8 cellular contexts compared by ENCODE assay signal in genomic region chr17:43211480-43212402, GRCh38. TPM values are rescaled to one million over a fixed set of nuclear protein-coding genes. Genes with fewer than 3 reads are reported as not detected.
DNase-seq lines count a peak whose midpoint lies in the region; ATAC-seq and TF ChIP-seq lines count a peak whose summit lies in the region.

Gene TMEM106A (plus strand): TSS chr17:43211875. CDS start chr17:43213042, 1,167 bp downstream.

- H3K4me3 ChIP-seq in H7 (ENCODE audit: insufficient read depth, low read depth, low read length) (peak within 1 kb of the TSS; percentile 61), ectodermal cell (ENCODE audit: insufficient read depth, low read depth, low read length) (peak within 1 kb of the TSS; percentile 67), lung (peak within 1 kb of the TSS; percentile 61)

- WGBS in ectodermal cell, 2 experiments = 3% methylated on average over 54 of the region's 54 CpGs
- WGBS in lung, 2 donors = 0 to 1% methylated on average over 54 of the region's 54 CpGs

- H3K4me1 Mint-ChIP-seq in activated CD4-positive, alpha-beta memory T cell treated with anti-CD3 and anti-CD28 coated beads for 36 hours (ENCODE audit: low read depth) = peaks cover 27% of the 10 kb centered on the region

- peak within 1 kb of the TSS; percentile 82 for H3K27ac Mint-ChIP-seq in activated CD4-positive, alpha-beta memory T cell treated with anti-CD3 and anti-CD28 coated beads for 36 hours

- H3K27me3 Mint-ChIP-seq in activated CD4-positive, alpha-beta memory T cell treated with anti-CD3 and anti-CD28 coated beads for 36 hours = no peaks in the 10 kb centered on the region

- peak; percentile 87 for ATAC-seq in lung (ENCODE audit: insufficient read depth, low FRiP score)

- POLR2A ChIA-PET in activated CD4-positive, alpha-beta memory T cell treated with anti-CD3 and anti-CD28 coated beads for 36 hours (lab: Charles Lee) = interaction anchor here (0.7 to 4.5 kb wide), 9 partner anchors 12 to 190 kb away, joined by 3 to 64 read pairs (median 4); partner anchors contain the start of genes BRCA1, NBR1 and VAT1

- H3K27ac ChIP-seq in ectodermal cell (ENCODE audit: insufficient read depth, low read depth, low read length, poor library complexity, severe bottlenecking) (peak within 1 kb of the TSS; percentile 26), lung (ENCODE audit: low read depth in 1 of 2, low read length in 1 of 2) (peak within 1 kb of the TSS; percentile 66 to 93)

- H3K4me1 ChIP-seq in ectodermal cell (ENCODE audit: control insufficient read depth, insufficient read depth, low read length) (peaks cover 6% of the 10 kb centered on the region), lung (ENCODE audit: control insufficient read depth in 2 of 2, insufficient read depth in 2 of 2, low read length in 2 of 2) (peaks cover 2 to 3% of the 10 kb centered on the region in 2 donors)

- peaks cover 30% of the 10 kb centered on the region for H3K36me3 Mint-ChIP-seq in activated CD4-positive, alpha-beta memory T cell treated with anti-CD3 and anti-CD28 coated beads for 36 hours

- peak; percentile 49 for DNase-seq in GM04503 (ENCODE audit: low read depth)
- peak; percentile 97 for DNase-seq in H7
- DNase-seq in NCI-H1105 treated with DMSO at 0.1 percent for 48 hours (lab: John Stamatoyannopoulos, UW) = peak; percentile 60
- DNase-seq in activated CD4-positive, alpha-beta memory T cell treated with anti-CD3 and anti-CD28 coated beads for 36 hours = peak; percentile 85
- DNase-seq in lung (ENCODE audit: low spot score) = peak; percentile 80
- peak; percentile 46 to 71 (median 48) for DNase-seq in stimulated activated CD4-positive, alpha-beta T cell treated with anti-CD3 and anti-CD28 coated beads, TNF-alpha, amount 100 ng/mL, for 48 hours (ENCODE audit: low read depth in 3 of 3)
- no peak for DNase-seq in SK-N-DZ (ENCODE audit: low spot score)

- no peaks in the 10 kb centered on the region for H3K27me3 ChIP-seq in H7 (ENCODE audit: control insufficient read depth, insufficient read depth, low read length)
- H3K27me3 ChIP-seq in ectodermal cell (ENCODE audit: control insufficient read depth, insufficient read depth, low read length, poor library complexity, severe bottlenecking) = no peaks in the 10 kb centered on the region
- H3K27me3 ChIP-seq in lung (ENCODE audit: control insufficient read depth, insufficient read depth) = no peaks in the 10 kb centered on the region

- peaks cover 1% of the 10 kb centered on the region; the same call in 1 of the 2 replicates for H3K36me3 ChIP-seq in H7 (replicated peaks; ENCODE audit: control insufficient read depth, insufficient read depth, low read length)
- H3K36me3 ChIP-seq in ectodermal cell (ENCODE audit: control insufficient read depth, insufficient read depth, low read length) = peaks cover 9% of the 10 kb centered on the region
- peaks cover 8 to 20% of the 10 kb centered on the region in 2 donors for H3K36me3 ChIP-seq in lung (ENCODE audit: control insufficient read depth in 2 of 2, insufficient read depth in 2 of 2, low read length in 2 of 2)

- TF ChIP-seq CTCF in lung (IDR thresholded peaks at IDR 0.05; ENCODE audit: control extremely low read depth, extremely low read depth) = no peak

- intact Hi-C loops in activated CD4-positive, alpha-beta memory T cell treated with anti-CD3 and anti-CD28 coated beads for 36 hours (cut with micrococcal nuclease) = loop anchor here (1.0 to 10.0 kb wide), 5 partner anchors 40 to 273 kb away; partner anchors contain the start of genes BRCA1, DHX8, NBR1 and VAT1

- H3K9me3 Mint-ChIP-seq in activated CD4-positive, alpha-beta memory T cell treated with anti-CD3 and anti-CD28 coated beads for 36 hours = no peaks in the 10 kb centered on the region

- H3K4me3 Mint-ChIP-seq in activated CD4-positive, alpha-beta memory T cell treated with anti-CD3 and anti-CD28 coated beads for 36 hours = peak within 1 kb of the TSS; percentile 88

- CTCF ChIA-PET in activated CD4-positive, alpha-beta memory T cell treated with anti-CD3 and anti-CD28 coated beads for 36 hours (lab: Charles Lee) = interaction anchor here (0.7 to 2.3 kb wide), 7 partner anchors 9 to 104 kb away, joined by 3 to 9 read pairs (median 4); partner anchors contain the start of genes BRCA1 and NBR1

- H3K9me3 ChIP-seq in ectodermal cell (ENCODE audit: control insufficient read depth, low read length) (no peaks in the 10 kb centered on the region), lung (ENCODE audit: control insufficient read depth in 2 of 2, insufficient read depth in 1 of 2, low read length in 1 of 2) (no peaks in the 10 kb centered on the region)

RNA-seq across cellular contexts. Expression of gene TMEM106A, which starts in this region (rescaled TPM):
- 0.96 and 1.7 TPM in 2 replicates for total RNA-seq in H7 (2014; rRNA removed; shearing (Covaris generic))
- total RNA-seq in activated CD4-positive, alpha-beta memory T cell treated with anti-CD3 and anti-CD28 coated beads for 36 hours = 10 to 100 TPM; 10.1 to 10.4 TPM
- 3.5 TPM for polyA plus RNA-seq in ectodermal cell (2013, experiment 1 of 4)
- 4.9 TPM for polyA plus RNA-seq in ectodermal cell (2013, experiment 2 of 4)
- polyA plus RNA-seq in ectodermal cell (2013, experiment 3 of 4) = 2.2 TPM
- polyA plus RNA-seq in ectodermal cell (2013, experiment 4 of 4) = 3.1 TPM
- total RNA-seq in lung = 10 to 100 TPM in 1 of 2 donors, 1 to 10 TPM in 1; 4.3 to 22.4 TPM
- 10 to 100 TPM in 1 of 2 donors, 1 to 10 TPM in 1; 6.4 to 13.5 TPM for polyA plus RNA-seq in lung
- 0.10 TPM in 1 of 2 replicates, not detected in the other for polyA plus RNA-seq in SK-N-DZ (2014; cell fraction: cytosol; rRNA removed)
- 0.15 and 1.6 TPM in 2 replicates for polyA plus RNA-seq in SK-N-DZ (2014; cell fraction: nucleus; rRNA removed)
